Comparison of ENCODE assay signal across 8 cellular contexts in genomic region chr1:203504400-203505250, GRCh38. TPM values are rescaled to one million over a fixed set of nuclear protein-coding genes. Genes with fewer than 3 reads are reported as not detected.
A peak's percentile ranks its signal among the peaks of the same experiment; 100 is the strongest.
DNase-seq lines count a peak whose midpoint lies in the region; ATAC-seq and TF ChIP-seq lines count a peak whose summit lies in the region.

No MANE protein-coding gene starts in this region.

- intact Hi-C loops in left ventricle myocardium superior (cut with micrococcal nuclease) = loop anchor here (2.0 to 5.0 kb wide), 2 partner anchors 53 to 196 kb away; no protein-coding TSS in a partner anchor

- ATAC-seq in left ventricle myocardium superior (peak; percentile 47), HG02981 (IDR thresholded peaks at IDR 0.05; ENCODE audit: unreplicated experiment) (no peak), GM18517 (IDR thresholded peaks at IDR 0.05; ENCODE audit: unreplicated experiment) (no peak)

- peak; percentile 72 for TF ChIP-seq CTCF in GM12873 (IDR thresholded peaks at IDR 0.05; ENCODE audit: insufficient read depth, low read depth, low read length, missing control alignments)

- DNase-seq in NCI-H187 (lab: John Stamatoyannopoulos, UW) (peak; percentile 86 to 89), T-helper 2 cell (peak; percentile 36 to 64 (median 57)), amniotic stem cell (lab: John Stamatoyannopoulos, UW) (peak; percentile 85), left ventricle myocardium superior (peak; percentile 86), renal cortical epithelial cell (ENCODE audit: low read depth) (peak; percentile 61)

RNA-seq across cellular contexts. Expression of gene OPTC, which starts 10.7 kb away (rescaled TPM):
- total RNA-seq in left ventricle myocardium superior (not detected), renal cortical epithelial cell (not detected in 2 replicates)

RNA-seq across cellular contexts. Expression of gene PRELP, which starts 29.0 kb away (rescaled TPM):
- 22.5 TPM for total RNA-seq in left ventricle myocardium superior
- 0.05 TPM in 1 of 2 replicates, not detected in the other for total RNA-seq in renal cortical epithelial cell

Comparison
In these comparisons a context has a peak if more than half of its experiments do, and no peak if none do; other contexts are left out.
1. RNA of gene PRELP, which starts 29.0 kb away (total RNA-seq): 22.5 TPM in left ventricle myocardium superior (single experiment); 0.05 TPM in renal cortical epithelial cell; every median in the first group is over 10 times any median in the second.
2. Peak in every context shown above with its lines, with median percentiles within 50 percentile points of each other: DNase-seq.